Comparison of ENCODE assay signal across 10 cellular contexts in the genomic region with DNA sequence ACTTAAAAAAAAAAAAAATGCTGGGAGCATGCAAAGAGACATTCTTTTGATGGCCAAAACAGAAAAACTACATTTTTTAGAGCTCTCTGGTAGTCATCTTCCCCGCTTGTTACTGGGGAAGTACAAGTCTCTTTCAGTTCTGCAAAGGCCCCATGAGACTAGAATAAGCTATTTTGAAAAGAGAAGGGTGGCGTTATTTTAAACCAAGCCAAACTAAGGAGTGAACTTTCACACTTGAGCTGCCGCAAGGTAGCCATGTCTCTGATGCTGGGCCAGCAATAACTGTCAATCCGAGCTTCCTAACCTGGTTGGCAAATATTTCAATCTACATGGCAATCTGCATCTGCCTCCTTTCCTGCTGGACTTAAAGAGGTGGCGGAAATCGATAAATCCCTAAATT.
DNase-seq lines count a peak whose midpoint lies in the region; ATAC-seq and TF ChIP-seq lines count a peak whose summit lies in the region.
"Had no signal": no experiment of that assay in that cellular context is flagged by ENCODE, and none has a peak within 500 bp of the region (broad histone marks: within the 10 kb centered on the region; RNA-seq: fewer than 3 reads in every experiment).

No MANE protein-coding gene starts in this region.

- H3K9me3 ChIP-seq in esophagus squamous epithelium = no peaks in the 10 kb centered on the region
- H3K9me3 ChIP-seq: sigmoid colon had no signal

- H3K27ac ChIP-seq in esophagus squamous epithelium = no peak overlapping the region
- H3K27ac ChIP-seq: sigmoid colon had no signal

- DNase-seq in germinal center (ENCODE audit: low spot score) = peak; percentile 59
- no peak for DNase-seq in COR-L47 (lab: John Stamatoyannopoulos, UW)
- DNase-seq in A172 (ENCODE audit: low spot score) = no peak
- no peak for DNase-seq in esophagus squamous epithelium (lab: John Stamatoyannopoulos, UW)
- no peak for DNase-seq in superior temporal gyrus (ENCODE audit: extremely low spot score)
- DNase-seq: sigmoid colon had no signal

- no peak for TF ChIP-seq POLR2A in esophagus squamous epithelium (IDR thresholded peaks at IDR 0.05)

- 74 to 93% methylated on average over 6 of the region's 6 CpGs for WGBS in esophagus squamous epithelium, 2 donors

- H3K27me3 ChIP-seq in esophagus squamous epithelium = no peaks in the 10 kb centered on the region
- H3K27me3 ChIP-seq: sigmoid colon had no signal

- no peak for TF ChIP-seq CTCF in esophagus squamous epithelium (IDR thresholded peaks at IDR 0.05)

- no peaks in the 10 kb centered on the region for H3K4me1 ChIP-seq in esophagus squamous epithelium
- H3K4me1 ChIP-seq: sigmoid colon had no signal

- no peaks in the 10 kb centered on the region for H3K36me3 ChIP-seq in esophagus squamous epithelium
- H3K36me3 ChIP-seq: sigmoid colon had no signal

- ATAC-seq in GM18858 (IDR thresholded peaks at IDR 0.05; ENCODE audit: unreplicated experiment) (peak; percentile 81), GM21619 (IDR thresholded peaks at IDR 0.05; ENCODE audit: unreplicated experiment) (peak; percentile 95), HG03280 (IDR thresholded peaks at IDR 0.05; ENCODE audit: unreplicated experiment) (peak; percentile 83)

- no peak overlapping the region for H3K4me3 ChIP-seq in esophagus squamous epithelium
- H3K4me3 ChIP-seq: lung, sigmoid colon had no signal

- intact Hi-C loops in esophagus squamous epithelium (cut with DNase I) = no loop called here
